27 cellular contexts compared by ENCODE assay signal in the genomic region with DNA sequence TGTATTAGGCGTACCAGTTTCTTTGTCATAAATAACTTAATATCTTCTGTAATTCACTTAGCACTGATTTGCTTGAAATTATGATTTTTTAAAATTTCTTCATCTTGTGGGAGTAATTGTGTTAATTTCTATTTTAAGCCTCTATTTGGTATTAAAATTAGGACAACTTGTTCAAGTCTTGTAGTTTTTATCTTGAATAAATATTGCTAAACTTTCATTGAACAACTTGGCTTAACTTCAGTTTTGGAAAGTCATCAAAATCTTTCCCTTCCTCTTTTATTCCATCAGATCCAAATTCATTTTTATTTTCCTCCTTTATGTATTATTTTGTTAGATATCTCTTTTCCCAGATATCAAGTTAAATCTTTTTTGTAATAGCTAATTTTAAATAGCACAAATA. TPM values are rescaled to one million over a fixed set of nuclear protein-coding genes. Genes with fewer than 3 reads are reported as not detected.
"Had no signal": no experiment of that assay in that cellular context is flagged by ENCODE, and none has a peak within 500 bp of the region (broad histone marks: within the 10 kb centered on the region; RNA-seq: fewer than 3 reads in every experiment).

No MANE protein-coding gene starts in this region.

- H3K4me3 Mint-ChIP-seq: activated CD8-positive, alpha-beta T cell treated with anti-CD3 and anti-CD28 coated beads, Interleukin-2, amount 10 ng/mL, durations not matched to agents 7 days and 5 days; activated naive CD8-positive, alpha-beta T cell treated with anti-CD3 and anti-CD28 coated beads, Interleukin-2, amount 10 ng/mL, durations not matched to agents 7 days and 5 days; T-helper 1 cell treated with Interleukin-12 subunit alpha and Interleukin-12 subunit beta and Interleukin-4 antibody, amounts not matched to agents 30 μg/mL and 1 μg/mL, for 36 hours; WTC11 had no signal

- H3K36me3 ChIP-seq: Peyer's patch had no signal

- H3K27me3 ChIP-seq: Peyer's patch had no signal

- H3K27ac ChIP-seq: KMS-11, Peyer's patch, RWPE1 had no signal

- ATAC-seq: activated CD8-positive, alpha-beta T cell treated with anti-CD3 and anti-CD28 coated beads, Interleukin-2, amount 10 ng/mL, durations not matched to agents 7 days and 5 days; WTC11 had no signal

- H3K4me1 Mint-ChIP-seq: activated naive CD8-positive, alpha-beta T cell treated with anti-CD3 and anti-CD28 coated beads, Interleukin-2, amount 10 ng/mL, durations not matched to agents 7 days and 5 days; WTC11 had no signal

- H3K27ac Mint-ChIP-seq: activated CD8-positive, alpha-beta T cell treated with anti-CD3 and anti-CD28 coated beads, Interleukin-2, amount 10 ng/mL, durations not matched to agents 7 days and 5 days; activated naive CD8-positive, alpha-beta T cell treated with anti-CD3 and anti-CD28 coated beads, Interleukin-2, amount 10 ng/mL, durations not matched to agents 7 days and 5 days; T-helper 1 cell treated with Interleukin-12 subunit alpha and Interleukin-12 subunit beta and Interleukin-4 antibody, amounts not matched to agents 30 μg/mL and 1 μg/mL, for 36 hours; WTC11 had no signal

- H3K9me3 ChIP-seq: Peyer's patch had no signal

- H3K36me3 Mint-ChIP-seq: activated naive CD8-positive, alpha-beta T cell treated with anti-CD3 and anti-CD28 coated beads, Interleukin-2, amount 10 ng/mL, durations not matched to agents 7 days and 5 days; WTC11 had no signal

- H3K27me3 Mint-ChIP-seq: activated naive CD8-positive, alpha-beta T cell treated with anti-CD3 and anti-CD28 coated beads, Interleukin-2, amount 10 ng/mL, durations not matched to agents 7 days and 5 days had no signal

- H3K4me1 ChIP-seq: Peyer's patch had no signal

- H3K4me3 ChIP-seq: Peyer's patch had no signal

- DNase-seq: activated CD4-positive, alpha-beta T cell treated with anti-CD3 and anti-CD28 coated beads for 48 hours; activated CD4-positive, alpha-beta T cell treated with anti-CD3 and anti-CD28 coated beads, Interleukin-2, amount 50 U/mL, for 4 hours; activated CD4-positive, CD25-positive, alpha-beta regulatory T cell treated with anti-CD3 and anti-CD28 coated beads, Interleukin-2, amount 50 U/mL, for 72 hours; activated CD8-positive, alpha-beta memory T cell treated with anti-CD3 and anti-CD28 coated beads, Interleukin-2, amount 50 U/mL, for 48 hours; activated CD8-positive, alpha-beta T cell treated with anti-CD3 and anti-CD28 coated beads, Interleukin-2, amount 10 ng/mL, durations not matched to agents 7 days and 5 days; activated naive CD4-positive, alpha-beta T cell treated with anti-CD3 and anti-CD28 coated beads, Interleukin-2, amount 50 U/mL, for 16 hours; activated naive CD8-positive, alpha-beta T cell treated with anti-CD3 and anti-CD28 coated beads, Interleukin-2, amount 10 ng/mL, durations not matched to agents 7 days and 5 days; activated T-cell treated with anti-CD3 and anti-CD28 coated beads, Interleukin-2, amount 50 U/mL, for 1 hour; aorta; NCI-H1092 treated with DMSO at 0.1 percent for 48 hours; NCI-H1417 treated with DMSO at 0.1 percent for 48 hours; NCI-H1694 treated with DMSO at 0.1 percent for 48 hours; NCI-H2029 treated with DMSO at 0.1 percent for 48 hours; NCI-H345; NCI-H510A; NCI-H526 treated with DMSO at 0.1 percent for 48 hours; NCI-H82; OCI-M1; Peyer's patch; SHP77 treated with DMSO at 0.1 percent for 48 hours had no signal

RNA-seq across cellular contexts. Expression of gene NT5C1B, which starts 31.5 kb away (rescaled TPM):
- total RNA-seq: activated CD8-positive, alpha-beta T cell treated with anti-CD3 and anti-CD28 coated beads, Interleukin-2, amount 10 ng/mL, durations not matched to agents 7 days and 5 days; activated naive CD8-positive, alpha-beta T cell treated with anti-CD3 and anti-CD28 coated beads, Interleukin-2, amount 10 ng/mL, durations not matched to agents 7 days and 5 days; aorta; bronchial epithelial cell; MCF 10A; Peyer's patch; SK-MEL-5; WTC11 had no signal
